ENCODE assay signal across 8 cellular contexts in the genomic region with DNA sequence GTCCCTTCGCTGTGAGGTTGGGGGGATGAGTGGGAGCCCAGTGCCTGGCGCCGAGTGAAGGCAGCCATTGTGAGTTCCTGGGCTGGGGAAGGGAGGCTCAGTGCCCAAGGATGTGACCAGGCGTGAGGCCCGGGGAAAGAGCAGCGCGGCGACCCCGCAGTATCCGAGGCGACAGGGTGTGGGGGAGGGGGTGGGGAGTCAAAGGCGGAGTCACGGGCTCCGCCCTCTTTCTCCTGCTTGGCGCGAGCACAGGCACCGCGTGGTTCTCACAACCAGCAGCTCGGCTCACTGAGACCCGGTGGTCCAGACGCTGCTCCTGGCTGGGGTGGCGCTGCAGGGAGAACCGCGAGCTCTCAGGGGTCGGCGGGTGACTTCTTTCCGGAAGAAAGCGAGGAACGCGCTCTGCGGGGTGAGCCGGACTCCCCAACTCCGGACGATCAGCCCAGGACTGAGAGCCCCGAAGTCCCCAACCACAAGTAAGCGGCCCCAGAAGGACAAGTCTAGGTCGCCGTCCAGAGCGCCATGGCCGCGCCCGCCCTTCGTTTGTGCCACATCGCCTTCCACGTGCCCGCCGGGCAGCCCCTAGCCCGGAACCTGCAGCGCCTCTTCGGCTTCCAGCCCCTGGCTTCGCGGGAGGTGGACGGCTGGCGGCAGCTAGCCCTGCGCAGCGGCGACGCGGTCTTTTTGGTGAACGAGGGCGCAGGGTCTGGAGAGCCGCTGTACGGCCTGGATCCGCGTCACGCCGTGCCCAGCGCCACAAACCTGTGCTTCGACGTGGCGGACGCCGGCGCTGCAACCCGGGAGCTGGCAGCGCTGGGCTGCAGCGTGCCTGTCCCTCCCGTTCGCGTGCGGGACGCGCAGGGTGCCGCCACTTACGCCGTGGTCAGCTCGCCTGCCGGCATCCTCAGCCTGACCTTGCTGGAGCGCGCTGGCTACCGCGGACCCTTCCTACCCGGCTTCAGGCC. TPM values are rescaled to one million over a fixed set of nuclear protein-coding genes. Genes with fewer than 3 reads are reported as not detected.
DNase-seq lines count a peak whose midpoint lies in the region; ATAC-seq and TF ChIP-seq lines count a peak whose summit lies in the region.

TSS of gene HPDL (plus strand) at position 269 of the 965 bp plus-strand sequence. CDS start at position 523, 254 bp downstream.

- peaks cover 15% of the 10 kb centered on the region for H3K4me1 ChIP-seq in CD8-positive, alpha-beta T cell (ENCODE audit: insufficient read depth, low read length)

- H3K27me3 ChIP-seq in CD8-positive, alpha-beta T cell (ENCODE audit: insufficient read depth, low read length): no peaks in the 10 kb centered on the region

- no peaks in the 10 kb centered on the region for H3K27me3 Mint-ChIP-seq in CD8-positive, alpha-beta T cell (ENCODE audit: low read depth)
- no peaks in the 10 kb centered on the region for H3K27me3 Mint-ChIP-seq in natural killer cell (ENCODE audit: low read depth in 2 of 2)
- no peaks in the 10 kb centered on the region for H3K27me3 Mint-ChIP-seq in stimulated activated naive CD8-positive, alpha-beta T cell treated with anti-CD3 and anti-CD28 coated beads, Interleukin-15, Interleukin-2, amounts not matched to agents 100 ng/mL and 50 ng/mL, for 24 hours

- peak within 1 kb of the TSS; percentile 84 for H3K4me3 ChIP-seq in CD8-positive, alpha-beta T cell (ENCODE audit: low read depth, low read length)

- H3K9me3 Mint-ChIP-seq in CD8-positive, alpha-beta T cell: no peaks in the 10 kb centered on the region
- no peaks in the 10 kb centered on the region for H3K9me3 Mint-ChIP-seq in natural killer cell
- no peaks in the 10 kb centered on the region for H3K9me3 Mint-ChIP-seq in stimulated activated naive CD8-positive, alpha-beta T cell treated with anti-CD3 and anti-CD28 coated beads, Interleukin-15, Interleukin-2, amounts not matched to agents 100 ng/mL and 50 ng/mL, for 24 hours

- peak within 1 kb of the TSS; percentile 32 for H3K27ac Mint-ChIP-seq in CD8-positive, alpha-beta T cell
- peak within 1 kb of the TSS in 1 of 2 donors; percentile 54 for H3K27ac Mint-ChIP-seq in natural killer cell
- H3K27ac Mint-ChIP-seq in stimulated activated naive CD8-positive, alpha-beta T cell treated with anti-CD3 and anti-CD28 coated beads, Interleukin-15, Interleukin-2, amounts not matched to agents 100 ng/mL and 50 ng/mL, for 24 hours: peak within 1 kb of the TSS; percentile 84

- peaks cover 17% of the 10 kb centered on the region for H3K4me1 Mint-ChIP-seq in CD8-positive, alpha-beta T cell (ENCODE audit: low read depth)
- H3K4me1 Mint-ChIP-seq in natural killer cell: no peaks in the 10 kb centered on the region
- H3K4me1 Mint-ChIP-seq in stimulated activated naive CD8-positive, alpha-beta T cell treated with anti-CD3 and anti-CD28 coated beads, Interleukin-15, Interleukin-2, amounts not matched to agents 100 ng/mL and 50 ng/mL, for 24 hours (ENCODE audit: low read depth): peaks cover 25% of the 10 kb centered on the region

- TF ChIP-seq CTCF in CD8-positive, alpha-beta T cell (IDR thresholded peaks at IDR 0.05): no peak
- no peak for TF ChIP-seq CTCF in natural killer cell (IDR thresholded peaks at IDR 0.05)

- intact Hi-C loops in CD8-positive, alpha-beta T cell (cut with DNase I, micrococcal nuclease): loop anchor here (1.0 kb wide), 3 partner anchors 13 to 24 kb away; partner anchors contain the start of genes MUTYH (in 1 of the 2) and TOE1 (in 1 of the 2)
- intact Hi-C loops in natural killer cell (cut with micrococcal nuclease): no loop called here

- H3K9me3 ChIP-seq in CD8-positive, alpha-beta T cell (ENCODE audit: low read length): no peaks in the 10 kb centered on the region

- H3K4me3 Mint-ChIP-seq in CD8-positive, alpha-beta T cell: peak within 1 kb of the TSS; percentile 82
- H3K4me3 Mint-ChIP-seq in natural killer cell: peak within 1 kb of the TSS; percentile 83
- peak within 1 kb of the TSS; percentile 87 for H3K4me3 Mint-ChIP-seq in stimulated activated naive CD8-positive, alpha-beta T cell treated with anti-CD3 and anti-CD28 coated beads, Interleukin-15, Interleukin-2, amounts not matched to agents 100 ng/mL and 50 ng/mL, for 24 hours

- DNase-seq in CD8-positive, alpha-beta T cell: peak in 6 of 7 experiments; percentile 33 to 71 (median 58)
- DNase-seq in NOMO-1 (lab: John Stamatoyannopoulos, UW; ENCODE audit: unreplicated experiment in 2 of 2) (peak; percentile 35 to 48), fibroblast of peridontal ligament (ENCODE audit: extremely low read depth) (peak; percentile 32), natural killer cell (no peak), NCI-H2196 treated with DMSO at 0.1 percent for 48 hours (lab: John Stamatoyannopoulos, UW; ENCODE audit: unreplicated experiment) (no peak)
- DNase-seq in activated T-cell treated with anti-CD3 and anti-CD28 coated beads, Interleukin-2, amount 50 U/mL, for 48 hours: peak; percentile 83 to 88

- CTCF ChIA-PET in CD8-positive, alpha-beta T cell (lab: Charles Lee): interaction anchor here (0.9 to 1.4 kb wide), 4 partner anchors 13 to 313 kb away, joined by 3 to 6 read pairs (median 3); partner anchors contain the start of genes MUTYH and TOE1

- H3K36me3 ChIP-seq in CD8-positive, alpha-beta T cell (ENCODE audit: insufficient read depth, low read length): peaks cover 6% of the 10 kb centered on the region

- ATAC-seq in CD8-positive, alpha-beta T cell: peak; percentile 82
- peak; percentile 61 for ATAC-seq in GM21423 (IDR thresholded peaks at IDR 0.05; ENCODE audit: unreplicated experiment)
- ATAC-seq in natural killer cell: peak; percentile 76 to 91 (median 81)

- POLR2A ChIA-PET in CD8-positive, alpha-beta T cell (lab: Charles Lee): interaction anchor here (0.8 to 4.2 kb wide), 7 partner anchors 13 to 552 kb away, joined by 3 to 53 read pairs (median 4); partner anchors contain the start of genes CCDC163, MMACHC, MUTYH and PRDX1

- H3K27ac ChIP-seq in CD8-positive, alpha-beta T cell (ENCODE audit: low read depth, low read length): peak within 1 kb of the TSS; percentile 8

- H3K36me3 Mint-ChIP-seq in CD8-positive, alpha-beta T cell: peaks cover 24% of the 10 kb centered on the region
- H3K36me3 Mint-ChIP-seq in natural killer cell: no peaks in the 10 kb centered on the region
- peaks cover 32% of the 10 kb centered on the region for H3K36me3 Mint-ChIP-seq in stimulated activated naive CD8-positive, alpha-beta T cell treated with anti-CD3 and anti-CD28 coated beads, Interleukin-15, Interleukin-2, amounts not matched to agents 100 ng/mL and 50 ng/mL, for 24 hours (ENCODE audit: low read depth)

RNA-seq across cellular contexts. Expression of gene HPDL, which starts in this region (rescaled TPM):
- total RNA-seq in CD8-positive, alpha-beta T cell: under 1 TPM; 0.43 to 0.47 TPM
- total RNA-seq in natural killer cell: under 1 TPM in 2 of 3 donors, not detected in 1; 0.38 to 0.45 TPM

Comparison
In these comparisons a context has a peak if more than half of its experiments do, and no peak if none do; other contexts are left out.
1. Peak in DNase-seq, ATAC-seq, H3K4me3 ChIP-seq and H3K27ac ChIP-seq in CD8-positive, alpha-beta T cell; RNA of the gene not detected or under 1 TPM.
2. Peak in ATAC-seq in natural killer cell; RNA of the gene not detected or under 1 TPM.
3. DNase-seq: peak in NOMO-1 (2 of 2), activated T-cell treated with anti-CD3 and anti-CD28 coated beads, Interleukin-2, amount 50 U/mL, for 48 hours (2 of 2) and fibroblast of peridontal ligament (single experiment); none in natural killer cell (single experiment) and NCI-H2196 treated with DMSO at 0.1 percent for 48 hours (single experiment).
4. Peak in every context shown above with its lines, with median percentiles within 50 percentile points of each other: ATAC-seq and H3K4me3 Mint-ChIP-seq.